ENCODE assay signal across 26 cellular contexts in the genomic region with DNA sequence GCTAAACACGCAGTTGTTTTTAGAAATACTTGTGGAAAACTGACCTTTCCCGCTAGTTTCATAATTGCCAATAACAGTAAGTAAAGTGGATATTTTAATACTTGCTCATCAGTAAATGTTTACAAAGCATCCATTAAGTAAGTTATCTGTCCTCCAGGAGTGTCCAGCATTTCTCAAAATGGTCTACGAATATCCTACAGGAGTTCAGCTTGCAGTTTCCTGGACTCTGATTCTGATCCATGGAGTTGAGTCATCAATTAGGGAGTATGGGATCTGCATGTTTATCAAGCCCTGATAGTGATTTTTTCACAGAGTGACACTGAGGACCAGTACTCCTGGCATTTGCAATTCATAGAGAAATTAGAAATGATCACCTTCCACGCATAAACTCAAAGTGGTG.
"Had no signal": no experiment of that assay in that cellular context is flagged by ENCODE, and none has a peak within 500 bp of the region (broad histone marks: within the 10 kb centered on the region; RNA-seq: fewer than 3 reads in every experiment).

No MANE protein-coding gene starts in this region.

- H3K9me3 ChIP-seq: right lobe of liver, upper lobe of right lung, uterus had no signal

- DNase-seq: dorsolateral prefrontal cortex; effector CD4-positive, alpha-beta T cell; foreskin melanocyte; glutamatergic neuron; hypothalamus; immature natural killer cell; left ventricle myocardium superior; mucosa of descending colon; naive B cell; right lobe of liver; small intestine; stimulated activated CD4-positive, alpha-beta T cell treated with anti-CD3 and anti-CD28 coated beads, Interleukin-12 subunit alpha, Interleukin-12 subunit beta, amount 100 ng/mL, for 4 hours; stimulated activated CD4-positive, alpha-beta T cell treated with anti-CD3 and anti-CD28 coated beads, Interleukin-1b, Interleukin-23, amount 100 ng/mL, for 48 hours; stimulated activated CD4-positive, alpha-beta T cell treated with anti-CD3 and anti-CD28 coated beads, Interleukin-4, amount 100 ng/mL, for 1 hour; stimulated activated CD8-positive, alpha-beta memory T cell treated with anti-CD3 and anti-CD28 coated beads, Interleukin-4, amount 100 ng/mL, for 48 hours; stimulated activated naive CD4-positive, alpha-beta T cell; stimulated activated naive CD8-positive, alpha-beta T cell treated with anti-CD3 and anti-CD28 coated beads, Interleukin-15, amount 100 ng/mL, for 72 hours; transverse colon; upper lobe of right lung; uterus had no signal

- ATAC-seq: left ventricle myocardium superior; mucosa of descending colon; natural killer cell treated with Interleukin-12 subunit alpha and Interleukin-12 subunit beta and Interleukin-15 and Interleukin-18, amount 100 ng/mL, for 72 hours; right lobe of liver; stimulated activated naive CD8-positive, alpha-beta T cell treated with anti-CD3 and anti-CD28 coated beads, Interleukin-15, amount 100 ng/mL, for 72 hours; upper lobe of right lung had no signal

- H2AFZ ChIP-seq: parathyroid adenoma had no signal

- FAIRE-seq: colon, keratinocyte, small intestine had no signal

- H3K4me3 ChIP-seq: dorsolateral prefrontal cortex, lung, mucosa of descending colon, right lobe of liver, suprapubic skin, transverse colon, upper lobe of right lung, uterus had no signal

- H3K4me1 ChIP-seq: parathyroid adenoma, right lobe of liver, suprapubic skin, transverse colon, upper lobe of right lung, uterus had no signal

- H3K27ac ChIP-seq: parathyroid adenoma, right lobe of liver, suprapubic skin, transverse colon, upper lobe of right lung, uterus had no signal

- H3K9ac ChIP-seq: parathyroid adenoma had no signal

- H3K27me3 ChIP-seq: right lobe of liver, suprapubic skin, transverse colon, upper lobe of right lung, uterus had no signal

- H3K36me3 ChIP-seq: right lobe of liver, suprapubic skin, transverse colon, upper lobe of right lung, uterus had no signal
